2 cellular contexts compared by ENCODE assay signal in the genomic region with DNA sequence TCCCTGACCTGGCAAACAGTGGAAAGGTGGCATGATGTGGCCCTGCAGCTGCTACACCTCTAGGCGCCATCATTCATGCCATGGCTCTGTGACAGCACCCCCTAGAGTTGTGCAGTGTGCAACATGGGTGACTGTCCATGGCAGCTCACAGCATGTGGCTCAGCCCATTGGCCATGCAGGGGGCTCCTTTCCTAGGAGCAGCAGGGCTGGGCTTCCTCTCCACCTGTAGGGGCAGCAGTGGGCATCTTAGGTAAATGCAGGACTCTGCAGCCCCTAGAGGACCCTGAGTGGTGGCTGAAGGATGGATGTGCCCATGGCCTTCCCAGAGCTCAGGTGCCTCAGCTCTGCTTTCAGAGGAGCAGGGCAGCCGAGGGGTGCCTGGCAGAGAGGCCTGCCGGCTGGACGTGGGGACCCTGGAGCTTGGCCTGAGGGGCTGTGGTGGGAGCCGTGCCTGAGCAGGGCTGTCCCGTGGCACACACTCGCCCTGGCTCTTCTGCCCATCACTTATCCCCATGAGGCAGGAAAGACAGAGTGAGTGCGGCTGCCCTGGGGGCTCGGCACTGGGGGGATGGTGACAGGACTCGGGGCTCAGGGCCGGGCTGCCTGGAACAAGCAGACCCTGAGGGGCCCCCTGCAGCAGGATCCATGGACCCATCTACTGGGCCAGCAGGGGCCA.
TF ChIP-seq lines count a peak whose summit lies in the region.

No MANE protein-coding gene starts in this region.

TF ChIP-seq in IMR-90, 13 proteins besides CTCF, POLR2A, EP300 and RAD21:
- TF ChIP-seq NFE2L2 (IDR thresholded peaks at IDR 0.05; ENCODE audit: low read depth, low read length) (no peak), SMC3 (IDR thresholded peaks at IDR 0.05; ENCODE audit: low read depth, low read length) (no peak), CHD1 (IDR thresholded peaks at IDR 0.05; ENCODE audit: low read depth, low read length) (no peak), MAFK (IDR thresholded peaks at IDR 0.05; ENCODE audit: low read depth, low read length) (no peak), RFX5 (IDR thresholded peaks at IDR 0.05; ENCODE audit: low read depth, low read length) (no peak), CEBPB (IDR thresholded peaks at IDR 0.05; ENCODE audit: low read depth, low read length) (no peak), BHLHE40 (IDR thresholded peaks at IDR 0.05; ENCODE audit: low read depth, low read length) (no peak), FOS (IDR thresholded peaks at IDR 0.05; ENCODE audit: low read depth, low read length) (no peak)
- TF ChIP-seq, protein P1, sequence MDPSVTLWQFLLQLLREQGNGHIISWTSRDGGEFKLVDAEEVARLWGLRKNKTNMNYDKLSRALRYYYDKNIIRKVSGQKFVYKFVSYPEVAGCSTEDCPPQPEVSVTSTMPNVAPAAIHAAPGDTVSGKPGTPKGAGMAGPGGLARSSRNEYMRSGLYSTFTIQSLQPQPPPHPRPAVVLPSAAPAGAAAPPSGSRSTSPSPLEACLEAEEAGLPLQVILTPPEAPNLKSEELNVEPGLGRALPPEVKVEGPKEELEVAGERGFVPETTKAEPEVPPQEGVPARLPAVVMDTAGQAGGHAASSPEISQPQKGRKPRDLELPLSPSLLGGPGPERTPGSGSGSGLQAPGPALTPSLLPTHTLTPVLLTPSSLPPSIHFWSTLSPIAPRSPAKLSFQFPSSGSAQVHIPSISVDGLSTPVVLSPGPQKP (IDR thresholded peaks at IDR 0.05; ENCODE audit: borderline replicate concordance, low read depth, low read length): no peak
- TF ChIP-seq, protein P2, sequence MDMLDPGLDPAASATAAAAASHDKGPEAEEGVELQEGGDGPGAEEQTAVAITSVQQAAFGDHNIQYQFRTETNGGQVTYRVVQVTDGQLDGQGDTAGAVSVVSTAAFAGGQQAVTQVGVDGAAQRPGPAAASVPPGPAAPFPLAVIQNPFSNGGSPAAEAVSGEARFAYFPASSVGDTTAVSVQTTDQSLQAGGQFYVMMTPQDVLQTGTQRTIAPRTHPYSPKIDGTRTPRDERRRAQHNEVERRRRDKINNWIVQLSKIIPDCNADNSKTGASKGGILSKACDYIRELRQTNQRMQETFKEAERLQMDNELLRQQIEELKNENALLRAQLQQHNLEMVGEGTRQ (IDR thresholded peaks at IDR 0.05; ENCODE audit: low read depth, low read length): no peak

TF ChIP-seq in GM12878, 131 proteins besides CTCF, POLR2A, EP300 and RAD21:
- no peak for TF ChIP-seq KLF5 (IDR thresholded peaks at IDR 0.05; ENCODE audit: partially characterized antibody)
- TF ChIP-seq RB1 (IDR thresholded peaks at IDR 0.05; ENCODE audit: borderline replicate concordance): no peak
- no peak for TF ChIP-seq WRNIP1 (IDR thresholded peaks at IDR 0.05; ENCODE audit: borderline replicate concordance, low read depth, low read length)
- TF ChIP-seq, protein P3, sequence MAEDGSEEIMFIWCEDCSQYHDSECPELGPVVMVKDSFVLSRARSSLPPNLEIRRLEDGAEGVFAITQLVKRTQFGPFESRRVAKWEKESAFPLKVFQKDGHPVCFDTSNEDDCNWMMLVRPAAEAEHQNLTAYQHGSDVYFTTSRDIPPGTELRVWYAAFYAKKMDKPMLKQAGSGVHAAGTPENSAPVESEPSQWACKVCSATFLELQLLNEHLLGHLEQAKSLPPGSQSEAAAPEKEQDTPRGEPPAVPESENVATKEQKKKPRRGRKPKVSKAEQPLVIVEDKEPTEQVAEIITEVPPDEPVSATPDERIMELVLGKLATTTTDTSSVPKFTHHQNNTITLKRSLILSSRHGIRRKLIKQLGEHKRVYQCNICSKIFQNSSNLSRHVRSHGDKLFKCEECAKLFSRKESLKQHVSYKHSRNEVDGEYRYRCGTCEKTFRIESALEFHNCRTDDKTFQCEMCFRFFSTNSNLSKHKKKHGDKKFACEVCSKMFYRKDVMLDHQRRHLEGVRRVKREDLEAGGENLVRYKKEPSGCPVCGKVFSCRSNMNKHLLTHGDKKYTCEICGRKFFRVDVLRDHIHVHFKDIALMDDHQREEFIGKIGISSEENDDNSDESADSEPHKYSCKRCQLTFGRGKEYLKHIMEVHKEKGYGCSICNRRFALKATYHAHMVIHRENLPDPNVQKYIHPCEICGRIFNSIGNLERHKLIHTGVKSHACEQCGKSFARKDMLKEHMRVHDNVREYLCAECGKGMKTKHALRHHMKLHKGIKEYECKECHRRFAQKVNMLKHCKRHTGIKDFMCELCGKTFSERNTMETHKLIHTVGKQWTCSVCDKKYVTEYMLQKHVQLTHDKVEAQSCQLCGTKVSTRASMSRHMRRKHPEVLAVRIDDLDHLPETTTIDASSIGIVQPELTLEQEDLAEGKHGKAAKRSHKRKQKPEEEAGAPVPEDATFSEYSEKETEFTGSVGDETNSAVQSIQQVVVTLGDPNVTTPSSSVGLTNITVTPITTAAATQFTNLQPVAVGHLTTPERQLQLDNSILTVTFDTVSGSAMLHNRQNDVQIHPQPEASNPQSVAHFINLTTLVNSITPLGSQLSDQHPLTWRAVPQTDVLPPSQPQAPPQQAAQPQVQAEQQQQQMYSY (CRISPR knock-in tag; IDR thresholded peaks at IDR 0.05): no peak
- no peak for TF ChIP-seq SIX5 (IDR thresholded peaks at IDR 0.05; ENCODE audit: low read depth, low read length, severe bottlenecking)
- no peak for TF ChIP-seq KDM1A (IDR thresholded peaks at IDR 0.05; ENCODE audit: borderline replicate concordance)
- TF ChIP-seq, protein P4, sequence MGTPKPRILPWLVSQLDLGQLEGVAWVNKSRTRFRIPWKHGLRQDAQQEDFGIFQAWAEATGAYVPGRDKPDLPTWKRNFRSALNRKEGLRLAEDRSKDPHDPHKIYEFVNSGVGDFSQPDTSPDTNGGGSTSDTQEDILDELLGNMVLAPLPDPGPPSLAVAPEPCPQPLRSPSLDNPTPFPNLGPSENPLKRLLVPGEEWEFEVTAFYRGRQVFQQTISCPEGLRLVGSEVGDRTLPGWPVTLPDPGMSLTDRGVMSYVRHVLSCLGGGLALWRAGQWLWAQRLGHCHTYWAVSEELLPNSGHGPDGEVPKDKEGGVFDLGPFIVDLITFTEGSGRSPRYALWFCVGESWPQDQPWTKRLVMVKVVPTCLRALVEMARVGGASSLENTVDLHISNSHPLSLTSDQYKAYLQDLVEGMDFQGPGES (IDR thresholded peaks at IDR 0.05): no peak
- TF ChIP-seq, protein P5, sequence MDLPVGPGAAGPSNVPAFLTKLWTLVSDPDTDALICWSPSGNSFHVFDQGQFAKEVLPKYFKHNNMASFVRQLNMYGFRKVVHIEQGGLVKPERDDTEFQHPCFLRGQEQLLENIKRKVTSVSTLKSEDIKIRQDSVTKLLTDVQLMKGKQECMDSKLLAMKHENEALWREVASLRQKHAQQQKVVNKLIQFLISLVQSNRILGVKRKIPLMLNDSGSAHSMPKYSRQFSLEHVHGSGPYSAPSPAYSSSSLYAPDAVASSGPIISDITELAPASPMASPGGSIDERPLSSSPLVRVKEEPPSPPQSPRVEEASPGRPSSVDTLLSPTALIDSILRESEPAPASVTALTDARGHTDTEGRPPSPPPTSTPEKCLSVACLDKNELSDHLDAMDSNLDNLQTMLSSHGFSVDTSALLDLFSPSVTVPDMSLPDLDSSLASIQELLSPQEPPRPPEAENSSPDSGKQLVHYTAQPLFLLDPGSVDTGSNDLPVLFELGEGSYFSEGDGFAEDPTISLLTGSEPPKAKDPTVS (IDR thresholded peaks at IDR 0.05; ENCODE audit: low read depth, low read length): no peak
- no peak for TF ChIP-seq SRF (IDR thresholded peaks at IDR 0.05; ENCODE audit: low read depth in 2 of 2, low read length in 2 of 2)
